In genomic region chrX:143082537-143082936, GRCh38 we compare ENCODE assay signal across 38 cellular contexts. TPM values are rescaled to one million over a fixed set of nuclear protein-coding genes. Genes with fewer than 3 reads are reported as not detected.
"Had no signal": no experiment of that assay in that cellular context is flagged by ENCODE, and none has a peak within 500 bp of the region (broad histone marks: within the 10 kb centered on the region; RNA-seq: fewer than 3 reads in every experiment).

No MANE protein-coding gene starts in this region.

- H3K36me3 Mint-ChIP-seq: activated CD8-positive, alpha-beta memory T cell treated with anti-CD3 and anti-CD28 coated beads, Interleukin-2, amount 10 ng/mL, durations not matched to agents 7 days and 5 days; activated naive CD4-positive, alpha-beta T cell treated with anti-CD3 and anti-CD28 coated beads, Interleukin-2, amount 50 U/mL, for 72 hours; activated naive CD8-positive, alpha-beta T cell treated with anti-CD3 and anti-CD28 coated beads for 36 hours had no signal

- H3K9me3 ChIP-seq: adrenal gland, body of pancreas, breast epithelium had no signal

- H3K4me3 Mint-ChIP-seq: activated CD4-positive, alpha-beta memory T cell treated with anti-CD3 and anti-CD28 coated beads, Interleukin-2, amount 10 ng/mL, durations not matched to agents 7 days and 5 days; activated CD4-positive, alpha-beta T cell treated with anti-CD3 and anti-CD28 coated beads for 36 hours; activated CD4-positive, alpha-beta T cell treated with anti-CD3 and anti-CD28 coated beads, Interleukin-2, amount 10 ng/mL, durations not matched to agents 7 days and 5 days; activated CD8-positive, alpha-beta memory T cell treated with anti-CD3 and anti-CD28 coated beads, Interleukin-2, amount 10 ng/mL, durations not matched to agents 7 days and 5 days; activated CD8-positive, alpha-beta T cell treated with anti-CD3 and anti-CD28 coated beads, Interleukin-2, amount 10 ng/mL, durations not matched to agents 7 days and 5 days; activated naive CD4-positive, alpha-beta T cell treated with anti-CD3 and anti-CD28 coated beads for 36 hours; activated naive CD8-positive, alpha-beta T cell treated with anti-CD3 and anti-CD28 coated beads for 36 hours; activated T-cell treated with anti-CD3 and anti-CD28 coated beads, Interleukin-2, amount 50 U/mL, for 24 hours; T-helper 1 cell treated with Interleukin-12 subunit alpha and Interleukin-12 subunit beta and Interleukin-4 antibody, amounts not matched to agents 30 μg/mL and 1 μg/mL, for 36 hours; T-helper 2 cell treated with Interferon-gamma antibody and Interleukin-4, amounts not matched to agents 5 μg/mL and 100 μg/mL, for 36 hours; WTC11 had no signal

- H3K27ac ChIP-seq: adrenal gland, body of pancreas, brain microvascular endothelial cell, breast epithelium, WERI-Rb-1 had no signal

- H3K27me3 Mint-ChIP-seq: activated CD4-positive, alpha-beta memory T cell treated with anti-CD3 and anti-CD28 coated beads, Interleukin-2, amount 10 ng/mL, durations not matched to agents 7 days and 5 days; activated CD4-positive, alpha-beta T cell treated with anti-CD3 and anti-CD28 coated beads for 36 hours; activated CD4-positive, alpha-beta T cell treated with anti-CD3 and anti-CD28 coated beads, Interleukin-2, amount 10 ng/mL, durations not matched to agents 7 days and 5 days; activated CD8-positive, alpha-beta memory T cell treated with anti-CD3 and anti-CD28 coated beads, Interleukin-2, amount 10 ng/mL, durations not matched to agents 7 days and 5 days; activated naive CD8-positive, alpha-beta T cell treated with anti-CD3 and anti-CD28 coated beads for 36 hours had no signal

- ATAC-seq: activated CD4-positive, alpha-beta T cell treated with anti-CD3 and anti-CD28 coated beads for 36 hours; activated CD4-positive, CD25-positive, alpha-beta regulatory T cell treated with anti-CD3 and anti-CD28 coated beads, Interleukin-2, amount 50 U/mL, for 24 hours; activated CD8-positive, alpha-beta memory T cell treated with anti-CD3 and anti-CD28 coated beads, Interleukin-2, amount 10 ng/mL, durations not matched to agents 7 days and 5 days; activated CD8-positive, alpha-beta T cell treated with anti-CD3 and anti-CD28 coated beads, Interleukin-2, amount 10 ng/mL, durations not matched to agents 7 days and 5 days; activated naive CD4-positive, alpha-beta T cell treated with anti-CD3 and anti-CD28 coated beads, Interleukin-2, amount 50 U/mL, for 72 hours; body of pancreas; WTC11 had no signal

- H3K4me1 ChIP-seq: adrenal gland, body of pancreas, breast epithelium had no signal

- H3K36me3 ChIP-seq: adrenal gland, brain microvascular endothelial cell, breast epithelium, WERI-Rb-1 had no signal

- DNase-seq: activated CD4-positive, alpha-beta memory T cell treated with anti-CD3 and anti-CD28 coated beads, Interleukin-2, amount 10 ng/mL, durations not matched to agents 7 days and 5 days; activated CD4-positive, alpha-beta T cell treated with anti-CD3 and anti-CD28 coated beads for 1 hour; activated CD4-positive, alpha-beta T cell treated with anti-CD3 and anti-CD28 coated beads for 36 hours; activated CD4-positive, alpha-beta T cell treated with anti-CD3 and anti-CD28 coated beads for 48 hours; activated CD4-positive, alpha-beta T cell treated with anti-CD3 and anti-CD28 coated beads, Interleukin-2, amount 10 ng/mL, durations not matched to agents 7 days and 5 days; activated CD4-positive, alpha-beta T cell treated with anti-CD3 and anti-CD28 coated beads, Interleukin-2, amount 50 U/mL, for 48 hours; activated CD4-positive, CD25-positive, alpha-beta regulatory T cell; activated CD8-positive, alpha-beta memory T cell treated with anti-CD3 and anti-CD28 coated beads for 24 hours; activated CD8-positive, alpha-beta memory T cell treated with anti-CD3 and anti-CD28 coated beads, Interleukin-2, amount 10 ng/mL, durations not matched to agents 7 days and 5 days; activated CD8-positive, alpha-beta memory T cell treated with anti-CD3 and anti-CD28 coated beads, Interleukin-2, amount 50 U/mL, for 48 hours; activated CD8-positive, alpha-beta T cell treated with anti-CD3 and anti-CD28 coated beads, Interleukin-2, amount 10 ng/mL, durations not matched to agents 7 days and 5 days; activated effector memory CD4-positive, alpha-beta T cell treated with anti-CD3 and anti-CD28 coated beads, Interleukin-2, amount 50 U/mL, for 16 hours; activated gamma-delta T cell treated with Interleukin-2 at 50 U/mL for 16 hours; activated naive CD4-positive, alpha-beta T cell; activated naive CD4-positive, alpha-beta T cell treated with anti-CD3 and anti-CD28 coated beads for 36 hours; activated naive CD4-positive, alpha-beta T cell treated with anti-CD3 and anti-CD28 coated beads, Interleukin-2, amount 50 U/mL, for 16 hours; activated naive CD8-positive, alpha-beta T cell treated with anti-CD3 and anti-CD28 coated beads for 36 hours; activated T-cell treated with anti-CD3 and anti-CD28 coated beads, Interleukin-2, amount 50 U/mL, for 24 hours; activated T-cell treated with anti-CD3 and anti-CD28 coated beads, Interleukin-2, amount 50 U/mL, for 48 hours; adrenal gland; amniotic stem cell; aorta; body of pancreas; brain microvascular endothelial cell; central memory CD4-positive, alpha-beta T cell; T-helper 1 cell; T-helper 2 cell; T-helper 9 cell; WERI-Rb-1 had no signal

- H3K4me1 Mint-ChIP-seq: activated CD4-positive, alpha-beta memory T cell treated with anti-CD3 and anti-CD28 coated beads, Interleukin-2, amount 10 ng/mL, durations not matched to agents 7 days and 5 days; activated CD4-positive, alpha-beta T cell treated with anti-CD3 and anti-CD28 coated beads for 36 hours; activated CD4-positive, alpha-beta T cell treated with anti-CD3 and anti-CD28 coated beads, Interleukin-2, amount 10 ng/mL, durations not matched to agents 7 days and 5 days; activated CD8-positive, alpha-beta memory T cell treated with anti-CD3 and anti-CD28 coated beads, Interleukin-2, amount 10 ng/mL, durations not matched to agents 7 days and 5 days; activated naive CD8-positive, alpha-beta T cell treated with anti-CD3 and anti-CD28 coated beads for 36 hours; WTC11 had no signal

- H3K27ac Mint-ChIP-seq: activated CD4-positive, alpha-beta memory T cell treated with anti-CD3 and anti-CD28 coated beads, Interleukin-2, amount 10 ng/mL, durations not matched to agents 7 days and 5 days; activated CD4-positive, alpha-beta T cell treated with anti-CD3 and anti-CD28 coated beads for 36 hours; activated CD4-positive, alpha-beta T cell treated with anti-CD3 and anti-CD28 coated beads, Interleukin-2, amount 10 ng/mL, durations not matched to agents 7 days and 5 days; activated CD8-positive, alpha-beta memory T cell treated with anti-CD3 and anti-CD28 coated beads, Interleukin-2, amount 10 ng/mL, durations not matched to agents 7 days and 5 days; activated CD8-positive, alpha-beta T cell treated with anti-CD3 and anti-CD28 coated beads, Interleukin-2, amount 10 ng/mL, durations not matched to agents 7 days and 5 days; activated naive CD4-positive, alpha-beta T cell treated with anti-CD3 and anti-CD28 coated beads for 36 hours; activated naive CD4-positive, alpha-beta T cell treated with anti-CD3 and anti-CD28 coated beads, Interleukin-2, amount 50 U/mL, for 72 hours; activated naive CD8-positive, alpha-beta T cell treated with anti-CD3 and anti-CD28 coated beads for 36 hours; activated T-cell treated with anti-CD3 and anti-CD28 coated beads, Interleukin-2, amount 50 U/mL, for 24 hours; T-helper 1 cell treated with Interleukin-12 subunit alpha and Interleukin-12 subunit beta and Interleukin-4 antibody, amounts not matched to agents 30 μg/mL and 1 μg/mL, for 36 hours; T-helper 2 cell treated with Interferon-gamma antibody and Interleukin-4, amounts not matched to agents 5 μg/mL and 100 μg/mL, for 36 hours; WTC11 had no signal

- H3K27me3 ChIP-seq: adrenal gland, body of pancreas, brain microvascular endothelial cell had no signal

- H3K4me3 ChIP-seq: adrenal gland, body of pancreas, breast epithelium had no signal

RNA-seq across cellular contexts. Expression of gene SPANXN4, which starts 56.8 kb away (rescaled TPM):
- total RNA-seq: activated CD4-positive, alpha-beta memory T cell treated with anti-CD3 and anti-CD28 coated beads, Interleukin-2, amount 10 ng/mL, durations not matched to agents 7 days and 5 days; activated CD4-positive, alpha-beta T cell treated with anti-CD3 and anti-CD28 coated beads for 36 hours; activated CD4-positive, alpha-beta T cell treated with anti-CD3 and anti-CD28 coated beads, Interleukin-2, amount 10 ng/mL, durations not matched to agents 7 days and 5 days; activated CD8-positive, alpha-beta memory T cell treated with anti-CD3 and anti-CD28 coated beads, Interleukin-2, amount 10 ng/mL, durations not matched to agents 7 days and 5 days; activated CD8-positive, alpha-beta T cell treated with anti-CD3 and anti-CD28 coated beads, Interleukin-2, amount 10 ng/mL, durations not matched to agents 7 days and 5 days; activated naive CD4-positive, alpha-beta T cell treated with anti-CD3 and anti-CD28 coated beads for 36 hours; activated naive CD4-positive, alpha-beta T cell treated with anti-CD3 and anti-CD28 coated beads, Interleukin-2, amount 50 U/mL, for 72 hours; activated naive CD8-positive, alpha-beta T cell treated with anti-CD3 and anti-CD28 coated beads for 36 hours; adrenal gland; aorta; astrocyte; body of pancreas; breast epithelium; cardiac septum; cerebellum; WTC11 had no signal
- polyA plus RNA-seq: adrenal gland, aorta had no signal
